28 cellular contexts compared by ENCODE assay signal in the genomic region with DNA sequence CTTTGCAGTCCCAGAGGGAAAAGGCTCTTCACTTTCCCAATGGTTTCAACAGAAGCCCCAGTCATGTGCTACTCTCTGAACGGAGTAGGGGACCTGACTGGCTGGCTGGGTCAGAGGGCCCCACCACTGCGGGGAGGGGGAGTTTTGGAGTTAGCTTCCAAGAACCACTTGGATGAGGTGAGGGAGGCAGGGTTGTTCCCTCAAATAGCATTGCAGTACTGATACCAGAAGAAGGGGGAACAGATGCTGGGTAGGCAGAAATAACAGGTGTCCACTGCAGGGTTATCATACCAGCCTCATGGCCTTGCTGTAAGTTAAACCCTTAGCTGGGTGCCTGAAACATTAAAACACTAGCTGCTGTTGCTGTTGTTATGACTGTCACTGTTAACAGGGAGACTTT.
"Had no signal": no experiment of that assay in that cellular context is flagged by ENCODE, and none has a peak within 500 bp of the region (broad histone marks: within the 10 kb centered on the region; RNA-seq: fewer than 3 reads in every experiment).

No MANE protein-coding gene starts in this region.

- H3K36me3 ChIP-seq: heart right ventricle, left ventricle myocardium inferior, neural progenitor cell, neutrophil, right atrium auricular region, right lobe of liver, uterus had no signal

- H3K9me3 Mint-ChIP-seq: natural killer cell had no signal

- ATAC-seq: heart right ventricle; mucosa of descending colon; natural killer cell; right lobe of liver; stimulated activated naive B cell treated with anti-CD40 and anti-IgM and Interleukin-4, amounts not matched to agents 10 μg/mL and 1 μg/mL and 100 μg/mL, for 72 hours had no signal

- H3K36me3 Mint-ChIP-seq: neural progenitor cell had no signal

- H3K27me3 ChIP-seq: heart right ventricle, hepatocyte, neural progenitor cell, right atrium auricular region, right lobe of liver, tibial nerve, uterus had no signal

- H3K27me3 Mint-ChIP-seq: type B pancreatic cell had no signal

- H3K27ac Mint-ChIP-seq: natural killer cell; nephron progenitor cell; neural progenitor cell; stimulated activated naive B cell treated with anti-CD40 and anti-IgM and Interleukin-4, amounts not matched to agents 10 μg/mL and 1 μg/mL and 100 μg/mL, for 72 hours; stimulated activated naive CD8-positive, alpha-beta T cell treated with anti-CD3 and anti-CD28 coated beads, Interleukin-15, Interleukin-2, amounts not matched to agents 100 ng/mL and 50 ng/mL, for 24 hours had no signal

- H3K4me1 ChIP-seq: uterus had no signal

- H3K4me3 ChIP-seq: heart right ventricle, hepatocyte, left ventricle myocardium inferior, lung, mucosa of descending colon, neural progenitor cell, right atrium auricular region, right lobe of liver, skin epidermis, tibial nerve, uterus had no signal

- H3K9me3 ChIP-seq: neutrophil, right lobe of liver had no signal

- H3K4me2 ChIP-seq: hepatocyte, neural progenitor cell had no signal

- H3K9ac ChIP-seq: neural progenitor cell, parathyroid adenoma had no signal

- H2AFZ ChIP-seq: hepatocyte, neural progenitor cell, parathyroid adenoma had no signal

- H3K27ac ChIP-seq: heart right ventricle, hepatocyte, left ventricle myocardium inferior, neural progenitor cell, neutrophil, parathyroid adenoma, right atrium auricular region, right lobe of liver, skin epidermis, tibial nerve, uterus had no signal

- H3K79me2 ChIP-seq: hepatocyte, parathyroid adenoma had no signal

- H3K4me3 Mint-ChIP-seq: natural killer cell; nephron progenitor cell; neural progenitor cell; stimulated activated naive B cell treated with anti-CD40 and anti-IgM and Interleukin-4, amounts not matched to agents 10 μg/mL and 1 μg/mL and 100 μg/mL, for 72 hours; stimulated activated naive CD8-positive, alpha-beta T cell treated with anti-CD3 and anti-CD28 coated beads, Interleukin-15, Interleukin-2, amounts not matched to agents 100 ng/mL and 50 ng/mL, for 24 hours; type B pancreatic cell had no signal

- DNase-seq: heart right ventricle; islet precursor cell; left ventricle myocardium inferior; mesendoderm; midbrain; mucosa of descending colon; naive B cell; natural killer cell; nephron progenitor cell; occipital lobe; right lobe of liver; stimulated activated CD4-positive, alpha-beta T cell treated with anti-CD3 and anti-CD28 coated beads, Interleukin-12 subunit alpha, Interleukin-12 subunit beta, amount 100 ng/mL, for 4 hours; stimulated activated CD4-positive, alpha-beta T cell treated with anti-CD3 and anti-CD28 coated beads, Interleukin-15, amount 100 ng/mL, for 24 hours; stimulated activated CD4-positive, alpha-beta T cell treated with anti-CD3 and anti-CD28 coated beads, Interleukin-2, amount 100 ng/mL, for 24 hours; stimulated activated CD4-positive, alpha-beta T cell treated with anti-CD3 and anti-CD28 coated beads, Interleukin-4, amount 100 ng/mL, for 1 hour; stimulated activated naive B cell treated with anti-CD40 and anti-IgM and Interleukin-4, amounts not matched to agents 10 μg/mL and 1 μg/mL and 100 μg/mL, for 72 hours; substantia nigra; uterus had no signal
